In the genomic region with DNA sequence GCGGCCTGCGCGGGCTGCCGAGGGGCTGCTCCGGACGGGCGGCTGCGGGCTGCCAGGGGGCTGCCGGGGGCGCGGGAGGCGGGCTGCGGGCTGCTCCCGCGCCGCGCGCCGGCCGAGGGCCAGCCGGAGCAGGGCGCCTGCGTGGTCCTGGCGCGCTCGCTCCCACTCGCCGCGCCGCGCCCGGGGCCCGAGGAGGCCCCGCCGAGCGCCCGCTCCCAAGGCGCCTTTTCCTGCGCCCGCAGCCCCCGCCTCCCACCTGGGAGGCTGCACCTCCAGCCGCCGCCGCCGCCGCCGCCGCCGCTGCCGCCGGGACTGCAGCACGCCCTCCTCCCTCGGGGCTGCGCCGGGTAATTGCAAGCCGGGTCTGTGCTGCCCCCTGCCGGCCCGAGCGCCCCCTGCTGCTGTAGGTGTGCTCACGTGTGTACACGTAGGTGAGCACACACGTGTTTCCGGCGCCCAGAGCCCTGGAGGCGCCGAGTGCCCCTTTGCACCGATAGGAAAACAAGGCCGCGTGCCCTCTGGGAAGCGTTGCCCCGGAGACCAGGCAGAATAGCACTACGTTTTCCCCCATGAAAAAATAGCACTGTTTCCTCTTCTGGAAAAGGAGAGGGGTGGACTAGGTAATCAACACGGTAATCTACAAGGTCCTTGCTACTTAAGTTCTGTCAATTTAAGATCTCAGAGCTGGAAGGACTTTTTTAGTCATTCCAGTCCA, we compare ENCODE assay signal across 8 cellular contexts. TPM values are rescaled to one million over a fixed set of nuclear protein-coding genes. Genes with fewer than 3 reads are reported as not detected.
DNase-seq lines count a peak whose midpoint lies in the region; ATAC-seq and TF ChIP-seq lines count a peak whose summit lies in the region.

Gene EPB41L4B (minus strand): TSS at position 326 of the 715 bp plus-strand sequence. CDS start 613 bp downstream, outside the sequence.

- peak; percentile 98 for TF ChIP-seq CTCF in GM10248 (IDR thresholded peaks at IDR 0.05; ENCODE audit: control extremely low read depth, extremely low read depth, low read depth, missing control alignments)
- TF ChIP-seq CTCF in SU-DHL-6 (IDR thresholded peaks at IDR 0.05; ENCODE audit: insufficient read depth, low read length, poor library complexity, severe bottlenecking) = peak; percentile 65
- TF ChIP-seq CTCF in type B pancreatic cell (conservative IDR thresholded peaks at IDR 0.05) = peak; percentile 99

- H3K4me1 Mint-ChIP-seq in activated naive CD8-positive, alpha-beta T cell treated with anti-CD3 and anti-CD28 coated beads, Interleukin-2, amount 10 ng/mL, durations not matched to agents 7 days and 5 days = peaks cover 6% of the 10 kb centered on the region
- peaks cover 27% of the 10 kb centered on the region for H3K4me1 Mint-ChIP-seq in type B pancreatic cell (ENCODE audit: unreplicated experiment)

- CTCF ChIA-PET in GM10248 (lab: Yijun Ruan, JAX) = interaction anchor here (0.6 to 1.9 kb wide), 9 partner anchors 8 to 162 kb away, joined by 3 to 5 read pairs (median 4); no protein-coding TSS in a partner anchor

- POLR2A ChIA-PET in GM10248 (lab: Yijun Ruan, JAX) = interaction anchor here (0.6 kb wide), 1 partner anchor 79 kb away, joined by 5 read pairs; no protein-coding TSS in a partner anchor
- POLR2A ChIA-PET in activated naive CD8-positive, alpha-beta T cell treated with anti-CD3 and anti-CD28 coated beads, Interleukin-2, amount 10 ng/mL, durations not matched to agents 7 days and 5 days (lab: Charles Lee) = no interaction called here

- no peaks in the 10 kb centered on the region for H3K9me3 Mint-ChIP-seq in activated naive CD8-positive, alpha-beta T cell treated with anti-CD3 and anti-CD28 coated beads, Interleukin-2, amount 10 ng/mL, durations not matched to agents 7 days and 5 days
- no peaks in the 10 kb centered on the region for H3K9me3 Mint-ChIP-seq in type B pancreatic cell

- peak; percentile 97 for ATAC-seq in HG02571 (IDR thresholded peaks at IDR 0.05; ENCODE audit: unreplicated experiment)
- ATAC-seq in activated naive CD8-positive, alpha-beta T cell treated with anti-CD3 and anti-CD28 coated beads, Interleukin-2, amount 10 ng/mL, durations not matched to agents 7 days and 5 days (ENCODE audit: low read depth) = peak; percentile 98

- no peaks in the 10 kb centered on the region for H3K36me3 Mint-ChIP-seq in activated naive CD8-positive, alpha-beta T cell treated with anti-CD3 and anti-CD28 coated beads, Interleukin-2, amount 10 ng/mL, durations not matched to agents 7 days and 5 days
- H3K36me3 Mint-ChIP-seq in type B pancreatic cell = no peaks in the 10 kb centered on the region

- no peaks in the 10 kb centered on the region for H3K9me3 ChIP-seq in SU-DHL-6 (ENCODE audit: insufficient read depth, low read length)

- peak; percentile 92 for DNase-seq in GM10248 (ENCODE audit: extremely low spot score)
- peak; percentile 82 for DNase-seq in NCI-H1048 (lab: John Stamatoyannopoulos, UW)
- DNase-seq in activated naive CD8-positive, alpha-beta T cell treated with anti-CD3 and anti-CD28 coated beads, Interleukin-2, amount 10 ng/mL, durations not matched to agents 7 days and 5 days = peak; percentile 95
- DNase-seq in cardiac septum (ENCODE audit: low spot score) = peak; percentile 90
- DNase-seq in pons (ENCODE audit: low spot score) = peak; percentile 40
- DNase-seq in type B pancreatic cell (ENCODE audit: extremely low spot score, unreplicated experiment) = peak; percentile 96

- intact Hi-C loops in cardiac septum (cut with DNase I) = loop anchor here (2.0 kb wide), 1 partner anchor 76 kb away; no protein-coding TSS in a partner anchor

- peak within 1 kb of the TSS; percentile 39 for H2AFZ ChIP-seq in SU-DHL-6 (ENCODE audit: low read depth, low read length, severe bottlenecking)

- no peaks in the 10 kb centered on the region for H3K79me2 ChIP-seq in SU-DHL-6 (ENCODE audit: insufficient read depth, low read length)

- H3K27me3 ChIP-seq in SU-DHL-6 (ENCODE audit: low read length) = no peaks in the 10 kb centered on the region

- H3K27ac Mint-ChIP-seq in activated naive CD8-positive, alpha-beta T cell treated with anti-CD3 and anti-CD28 coated beads, Interleukin-2, amount 10 ng/mL, durations not matched to agents 7 days and 5 days = no peak within 1 kb of the TSS
- H3K27ac Mint-ChIP-seq in type B pancreatic cell = peak within 1 kb of the TSS; percentile 89

- H3K27me3 Mint-ChIP-seq in activated naive CD8-positive, alpha-beta T cell treated with anti-CD3 and anti-CD28 coated beads, Interleukin-2, amount 10 ng/mL, durations not matched to agents 7 days and 5 days = peaks cover 48% of the 10 kb centered on the region
- H3K27me3 Mint-ChIP-seq in type B pancreatic cell = peaks cover 35% of the 10 kb centered on the region

- H3K27ac ChIP-seq in SU-DHL-6 (ENCODE audit: low read depth, low read length) = no peak within 1 kb of the TSS

- no peaks in the 10 kb centered on the region for H3K36me3 ChIP-seq in SU-DHL-6 (ENCODE audit: low read length)

- H3K4me2 ChIP-seq in SU-DHL-6 (ENCODE audit: low read depth, low read length, poor library complexity, severe bottlenecking) = peak within 1 kb of the TSS; percentile 26

- H4K20me1 ChIP-seq in SU-DHL-6 (ENCODE audit: low read depth, low read length) = no peaks in the 10 kb centered on the region

- peak within 1 kb of the TSS; percentile 77 for H3K4me3 Mint-ChIP-seq in activated naive CD8-positive, alpha-beta T cell treated with anti-CD3 and anti-CD28 coated beads, Interleukin-2, amount 10 ng/mL, durations not matched to agents 7 days and 5 days
- H3K4me3 Mint-ChIP-seq in type B pancreatic cell = peak within 1 kb of the TSS; percentile 91

- H3K4me3 ChIP-seq in SU-DHL-6 (ENCODE audit: insufficient read depth, low read length, poor library complexity, severe bottlenecking) = no peak within 1 kb of the TSS

- no peak within 1 kb of the TSS for H3K9ac ChIP-seq in SU-DHL-6 (ENCODE audit: low read length)

- H3F3A ChIP-seq in SU-DHL-6 (ENCODE audit: insufficient read depth) = no peaks in the 10 kb centered on the region

- no peaks in the 10 kb centered on the region for H3K9me2 ChIP-seq in SU-DHL-6 (replicated peaks; ENCODE audit: insufficient read depth, low read length)

RNA-seq across cellular contexts. Expression of gene EPB41L4B, which starts in this region (rescaled TPM):
- total RNA-seq in activated naive CD8-positive, alpha-beta T cell treated with anti-CD3 and anti-CD28 coated beads, Interleukin-2, amount 10 ng/mL, durations not matched to agents 7 days and 5 days = not detected
- 1.5 TPM for total RNA-seq in cardiac septum
- total RNA-seq in type B pancreatic cell (ENCODE audit: low replicate concordance) = 14.4 and 29.1 TPM in 2 replicates

Comparison
In these comparisons a context has a peak if more than half of its experiments do, and no peak if none do; other contexts are left out.
1. Peak in DNase-seq and ATAC-seq in activated naive CD8-positive, alpha-beta T cell treated with anti-CD3 and anti-CD28 coated beads, Interleukin-2, amount 10 ng/mL, durations not matched to agents 7 days and 5 days; RNA of the gene not detected or under 1 TPM.
2. DNase-seq: peak in every context shown above with its lines; median percentile 96 in type B pancreatic cell; 95 in activated naive CD8-positive, alpha-beta T cell treated with anti-CD3 and anti-CD28 coated beads, Interleukin-2, amount 10 ng/mL, durations not matched to agents 7 days and 5 days; 92 in GM10248; 90 in cardiac septum; 82 in NCI-H1048; 40 in pons.